Comparison of ENCODE assay signal across 8 cellular contexts in genomic region chr22:23767673-23768548, GRCh38.
DNase-seq lines count a peak whose midpoint lies in the region; ATAC-seq and TF ChIP-seq lines count a peak whose summit lies in the region.

Gene CHCHD10, minus strand, starts transcription at chr22:23767972. Its CDS starts 98 bp downstream, at chr22:23767874.

- peaks cover 44% of the 10 kb centered on the region for H3K4me1 Mint-ChIP-seq in nephron progenitor cell
- peaks cover 77% of the 10 kb centered on the region for H3K4me1 Mint-ChIP-seq in stimulated activated naive CD8-positive, alpha-beta T cell treated with anti-CD3 and anti-CD28 coated beads, Interleukin-15, amount 100 ng/mL, for 72 hours

- H3K27me3 Mint-ChIP-seq in nephron progenitor cell (ENCODE audit: low read depth, poor library complexity): peaks cover 6% of the 10 kb centered on the region
- peaks cover 2% of the 10 kb centered on the region for H3K27me3 Mint-ChIP-seq in stimulated activated naive CD8-positive, alpha-beta T cell treated with anti-CD3 and anti-CD28 coated beads, Interleukin-15, amount 100 ng/mL, for 72 hours

- DNase-seq in SIG-M5 treated with dmso at 0.1 percent for 504 hours (lab: John Stamatoyannopoulos, UW; ENCODE audit: unreplicated experiment) (peak; percentile 74), SIG-M5 (lab: John Stamatoyannopoulos, UW) (no peak), HuH-7 (ENCODE audit: low spot score) (peak; percentile 97), RPMI8226 (peak; percentile 86), fibroblast of the conjunctiva (ENCODE audit: low read depth) (peak; percentile 50), nephron progenitor cell (peak; percentile 91)
- peak; percentile 60 for DNase-seq in activated T-helper 9 cell treated with anti-CD3 and anti-CD28 coated beads, Interleukin-2, amount 50 U/mL, for 16 hours (ENCODE audit: low read depth)
- peak; percentile 80 for DNase-seq in stimulated activated naive CD8-positive, alpha-beta T cell treated with anti-CD3 and anti-CD28 coated beads, Interleukin-15, amount 100 ng/mL, for 72 hours

- no peaks in the 10 kb centered on the region for H3K9me3 Mint-ChIP-seq in nephron progenitor cell
- no peaks in the 10 kb centered on the region for H3K9me3 Mint-ChIP-seq in stimulated activated naive CD8-positive, alpha-beta T cell treated with anti-CD3 and anti-CD28 coated beads, Interleukin-15, amount 100 ng/mL, for 72 hours

- H3K36me3 Mint-ChIP-seq in nephron progenitor cell (ENCODE audit: low read depth): no peaks in the 10 kb centered on the region

- TF ChIP-seq CTCF in nephron progenitor cell (IDR thresholded peaks at IDR 0.05): peak; percentile 72

- peak; percentile 67 for ATAC-seq in stimulated activated naive CD8-positive, alpha-beta T cell treated with anti-CD3 and anti-CD28 coated beads, Interleukin-15, amount 100 ng/mL, for 72 hours

- peak within 1 kb of the TSS; percentile 88 for H3K4me3 Mint-ChIP-seq in nephron progenitor cell
- H3K4me3 Mint-ChIP-seq in stimulated activated naive CD8-positive, alpha-beta T cell treated with anti-CD3 and anti-CD28 coated beads, Interleukin-15, amount 100 ng/mL, for 72 hours: peak within 1 kb of the TSS; percentile 88 to 95

- H3K27ac Mint-ChIP-seq in nephron progenitor cell: peak within 1 kb of the TSS; percentile 51
- peak within 1 kb of the TSS; percentile 52 to 95 for H3K27ac Mint-ChIP-seq in stimulated activated naive CD8-positive, alpha-beta T cell treated with anti-CD3 and anti-CD28 coated beads, Interleukin-15, amount 100 ng/mL, for 72 hours
